In genomic region chr5:141649056-141649688, GRCh38 we compare ENCODE assay signal across 1 cellular context.
A peak's percentile ranks its signal among the peaks of the same experiment; 100 is the strongest.
TF ChIP-seq lines count a peak whose summit lies in the region.

No MANE protein-coding gene starts in this region.

TF ChIP-seq in HEK293, 187 proteins besides CTCF, POLR2A, EP300 and RAD21:
- TF ChIP-seq, protein P1, sequence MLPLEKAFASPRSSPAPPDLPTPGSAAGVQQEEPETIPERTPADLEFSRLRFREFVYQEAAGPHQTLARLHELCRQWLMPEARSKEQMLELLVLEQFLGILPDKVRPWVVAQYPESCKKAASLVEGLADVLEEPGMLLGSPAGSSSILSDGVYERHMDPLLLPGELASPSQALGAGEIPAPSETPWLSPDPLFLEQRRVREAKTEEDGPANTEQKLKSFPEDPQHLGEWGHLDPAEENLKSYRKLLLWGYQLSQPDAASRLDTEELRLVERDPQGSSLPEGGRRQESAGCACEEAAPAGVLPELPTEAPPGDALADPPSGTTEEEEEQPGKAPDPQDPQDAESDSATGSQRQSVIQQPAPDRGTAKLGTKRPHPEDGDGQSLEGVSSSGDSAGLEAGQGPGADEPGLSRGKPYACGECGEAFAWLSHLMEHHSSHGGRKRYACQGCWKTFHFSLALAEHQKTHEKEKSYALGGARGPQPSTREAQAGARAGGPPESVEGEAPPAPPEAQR (tag by site-specific recombination; IDR thresholded peaks at IDR 0.05) = no peak
- TF ChIP-seq ZNF184 (tag by site-specific recombination; IDR thresholded peaks at IDR 0.05) (no peak), ZNF510 (tag by site-specific recombination; IDR thresholded peaks at IDR 0.05; ENCODE audit: insufficient replicate concordance) (no peak), ZBTB6 (tag by site-specific recombination; IDR thresholded peaks at IDR 0.05) (no peak), ZNF202 (tag by site-specific recombination; IDR thresholded peaks at IDR 0.05; ENCODE audit: borderline replicate concordance) (no peak), KLF8 (tag by site-specific recombination; IDR thresholded peaks at IDR 0.05) (no peak), ZNF701 (tag by site-specific recombination; IDR thresholded peaks at IDR 0.05) (no peak), ZNF274 (IDR thresholded peaks at IDR 0.05; ENCODE audit: low read length) (no peak), ZNF274 (tag by site-specific recombination; IDR thresholded peaks at IDR 0.05; ENCODE audit: borderline replicate concordance) (no peak), ZNF140 (tag by site-specific recombination; IDR thresholded peaks at IDR 0.05) (no peak), ZNF132 (tag by site-specific recombination; IDR thresholded peaks at IDR 0.05; ENCODE audit: borderline replicate concordance) (no peak), GLIS2 (tag by site-specific recombination; IDR thresholded peaks at IDR 0.05) (peak; percentile 23; the same call in 1 of the 2 replicates), SP3 (tag by site-specific recombination; IDR thresholded peaks at IDR 0.05) (no peak)
- TF ChIP-seq, protein P2, sequence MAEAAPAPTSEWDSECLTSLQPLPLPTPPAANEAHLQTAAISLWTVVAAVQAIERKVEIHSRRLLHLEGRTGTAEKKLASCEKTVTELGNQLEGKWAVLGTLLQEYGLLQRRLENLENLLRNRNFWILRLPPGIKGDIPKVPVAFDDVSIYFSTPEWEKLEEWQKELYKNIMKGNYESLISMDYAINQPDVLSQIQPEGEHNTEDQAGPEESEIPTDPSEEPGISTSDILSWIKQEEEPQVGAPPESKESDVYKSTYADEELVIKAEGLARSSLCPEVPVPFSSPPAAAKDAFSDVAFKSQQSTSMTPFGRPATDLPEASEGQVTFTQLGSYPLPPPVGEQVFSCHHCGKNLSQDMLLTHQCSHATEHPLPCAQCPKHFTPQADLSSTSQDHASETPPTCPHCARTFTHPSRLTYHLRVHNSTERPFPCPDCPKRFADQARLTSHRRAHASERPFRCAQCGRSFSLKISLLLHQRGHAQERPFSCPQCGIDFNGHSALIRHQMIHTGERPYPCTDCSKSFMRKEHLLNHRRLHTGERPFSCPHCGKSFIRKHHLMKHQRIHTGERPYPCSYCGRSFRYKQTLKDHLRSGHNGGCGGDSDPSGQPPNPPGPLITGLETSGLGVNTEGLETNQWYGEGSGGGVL (tag by site-specific recombination; IDR thresholded peaks at IDR 0.05) = no peak
- TF ChIP-seq, protein P3, sequence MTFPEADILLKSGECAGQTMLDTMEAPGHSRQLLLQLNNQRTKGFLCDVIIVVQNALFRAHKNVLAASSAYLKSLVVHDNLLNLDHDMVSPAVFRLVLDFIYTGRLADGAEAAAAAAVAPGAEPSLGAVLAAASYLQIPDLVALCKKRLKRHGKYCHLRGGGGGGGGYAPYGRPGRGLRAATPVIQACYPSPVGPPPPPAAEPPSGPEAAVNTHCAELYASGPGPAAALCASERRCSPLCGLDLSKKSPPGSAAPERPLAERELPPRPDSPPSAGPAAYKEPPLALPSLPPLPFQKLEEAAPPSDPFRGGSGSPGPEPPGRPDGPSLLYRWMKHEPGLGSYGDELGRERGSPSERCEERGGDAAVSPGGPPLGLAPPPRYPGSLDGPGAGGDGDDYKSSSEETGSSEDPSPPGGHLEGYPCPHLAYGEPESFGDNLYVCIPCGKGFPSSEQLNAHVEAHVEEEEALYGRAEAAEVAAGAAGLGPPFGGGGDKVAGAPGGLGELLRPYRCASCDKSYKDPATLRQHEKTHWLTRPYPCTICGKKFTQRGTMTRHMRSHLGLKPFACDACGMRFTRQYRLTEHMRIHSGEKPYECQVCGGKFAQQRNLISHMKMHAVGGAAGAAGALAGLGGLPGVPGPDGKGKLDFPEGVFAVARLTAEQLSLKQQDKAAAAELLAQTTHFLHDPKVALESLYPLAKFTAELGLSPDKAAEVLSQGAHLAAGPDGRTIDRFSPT (tag by site-specific recombination; IDR thresholded peaks at IDR 0.05) = peak; percentile 63
- TF ChIP-seq, protein P4, sequence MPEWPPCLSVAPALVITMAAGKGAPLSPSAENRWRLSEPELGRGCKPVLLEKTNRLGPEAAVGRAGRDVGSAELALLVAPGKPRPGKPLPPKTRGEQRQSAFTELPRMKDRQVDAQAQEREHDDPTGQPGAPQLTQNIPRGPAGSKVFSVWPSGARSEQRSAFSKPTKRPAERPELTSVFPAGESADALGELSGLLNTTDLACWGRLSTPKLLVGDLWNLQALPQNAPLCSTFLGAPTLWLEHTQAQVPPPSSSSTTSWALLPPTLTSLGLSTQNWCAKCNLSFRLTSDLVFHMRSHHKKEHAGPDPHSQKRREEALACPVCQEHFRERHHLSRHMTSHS (tag by site-specific recombination; IDR thresholded peaks at IDR 0.05) = no peak
- TF ChIP-seq, protein P5, sequence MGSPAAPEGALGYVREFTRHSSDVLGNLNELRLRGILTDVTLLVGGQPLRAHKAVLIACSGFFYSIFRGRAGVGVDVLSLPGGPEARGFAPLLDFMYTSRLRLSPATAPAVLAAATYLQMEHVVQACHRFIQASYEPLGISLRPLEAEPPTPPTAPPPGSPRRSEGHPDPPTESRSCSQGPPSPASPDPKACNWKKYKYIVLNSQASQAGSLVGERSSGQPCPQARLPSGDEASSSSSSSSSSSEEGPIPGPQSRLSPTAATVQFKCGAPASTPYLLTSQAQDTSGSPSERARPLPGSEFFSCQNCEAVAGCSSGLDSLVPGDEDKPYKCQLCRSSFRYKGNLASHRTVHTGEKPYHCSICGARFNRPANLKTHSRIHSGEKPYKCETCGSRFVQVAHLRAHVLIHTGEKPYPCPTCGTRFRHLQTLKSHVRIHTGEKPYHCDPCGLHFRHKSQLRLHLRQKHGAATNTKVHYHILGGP (tag by site-specific recombination; IDR thresholded peaks at IDR 0.05) = no peak
